In the genomic region with DNA sequence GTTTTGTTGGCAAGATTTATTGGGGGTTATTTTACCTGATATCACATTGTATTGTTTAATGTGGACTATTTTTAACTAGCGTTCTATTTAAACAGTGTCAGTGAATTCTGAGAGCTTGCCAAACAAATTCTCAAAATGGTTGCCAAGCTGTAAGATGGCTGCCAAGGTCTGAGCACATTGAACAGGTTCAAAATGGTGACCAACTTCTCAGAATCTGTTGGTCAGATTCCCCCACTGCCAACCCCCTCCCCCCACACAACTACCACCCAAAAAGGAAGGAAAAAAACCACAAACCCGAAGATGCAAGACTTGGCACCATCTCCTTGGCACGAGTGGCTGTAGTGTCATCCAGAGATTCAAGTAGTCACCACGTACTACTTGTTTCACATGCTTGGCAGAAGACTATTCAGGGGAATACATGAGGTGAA, we compare ENCODE assay signal across 9 cellular contexts.
DNase-seq lines count a peak whose midpoint lies in the region; ATAC-seq and TF ChIP-seq lines count a peak whose summit lies in the region.
"Had no signal": no experiment of that assay in that cellular context is flagged by ENCODE, and none has a peak within 500 bp of the region (broad histone marks: within the 10 kb centered on the region; RNA-seq: fewer than 3 reads in every experiment).

No MANE protein-coding gene starts in this region.

- H3K27me3 Mint-ChIP-seq in activated T-cell treated with anti-CD3 and anti-CD28 coated beads, Interleukin-2, amount 50 U/mL, for 4 hours (ENCODE audit: low read depth) = peaks cover 2% of the 10 kb centered on the region

- H2BK12ac ChIP-seq in mesenchymal stem cell (ENCODE audit: low read length in 2 of 2) = no peak overlapping the region

- no peak overlapping the region for H3K23ac ChIP-seq in mesenchymal stem cell (ENCODE audit: low read length in 2 of 2)

- no peak overlapping the region for H3K4me3 Mint-ChIP-seq in activated T-cell treated with anti-CD3 and anti-CD28 coated beads, Interleukin-2, amount 50 U/mL, for 4 hours

- H2AFZ ChIP-seq in mesenchymal stem cell (ENCODE audit: low read depth, low read length) = no peak overlapping the region

- no peak overlapping the region for H2BK15ac ChIP-seq in mesenchymal stem cell (ENCODE audit: low read depth, poor library complexity, severe bottlenecking)

- H3K36me3 ChIP-seq in colonic mucosa (no peaks in the 10 kb centered on the region), mesenchymal stem cell (ENCODE audit: control insufficient read depth in 1 of 2, insufficient read depth in 2 of 2, low read depth in 1 of 2, low read length in 2 of 2) (no peaks in the 10 kb centered on the region), uterus (no peaks in the 10 kb centered on the region)

- H3K4me1 ChIP-seq in colonic mucosa (no peaks in the 10 kb centered on the region), mesenchymal stem cell (ENCODE audit: control insufficient read depth, insufficient read depth, low read depth, low read length) (peaks cover 2% of the 10 kb centered on the region), uterus (peaks cover 8 to 34% of the 10 kb centered on the region in 2 donors)

- H3K9me3 ChIP-seq in colonic mucosa (no peaks in the 10 kb centered on the region), mesenchymal stem cell (ENCODE audit: control insufficient read depth, low read length) (no peaks in the 10 kb centered on the region), uterus (no peaks in the 10 kb centered on the region)
- H3K9me3 ChIP-seq: A549 had no signal

- H3K27ac ChIP-seq in colonic mucosa = peak overlapping the region; percentile 14
- no peak overlapping the region for H3K27ac ChIP-seq in mesenchymal stem cell (ENCODE audit: low read length, poor library complexity, severe bottlenecking)
- peak overlapping the region; percentile 55 to 68 for H3K27ac ChIP-seq in uterus
- H3K27ac ChIP-seq: A549 had no signal

- no peak overlapping the region for H4K91ac ChIP-seq in mesenchymal stem cell (ENCODE audit: low read length)

- TF ChIP-seq CTCF in colonic mucosa (IDR thresholded peaks at IDR 0.05) (no peak), uterus (IDR thresholded peaks at IDR 0.05) (no peak)

- H3K9me3 Mint-ChIP-seq in activated T-cell treated with anti-CD3 and anti-CD28 coated beads, Interleukin-2, amount 50 U/mL, for 4 hours = no peaks in the 10 kb centered on the region
- H3K9me3 Mint-ChIP-seq in activated naive CD4-positive, alpha-beta T cell treated with anti-CD3 and anti-CD28 coated beads, Interleukin-2, amount 50 U/mL, for 72 hours = no peaks in the 10 kb centered on the region

- H3K9ac ChIP-seq in colonic mucosa (ENCODE audit: low read depth in 2 of 2, low read length in 2 of 2) = no peak overlapping the region
- H3K9ac ChIP-seq in mesenchymal stem cell (ENCODE audit: low read length) = peak overlapping the region; percentile 66

- intact Hi-C loops in colonic mucosa (cut with DNase I) = no loop called here
- intact Hi-C loops in uterus (cut with DNase I; ENCODE audit: low total_unique reads) = no loop called here

- no peak overlapping the region for H3K27ac Mint-ChIP-seq in activated naive CD4-positive, alpha-beta T cell treated with anti-CD3 and anti-CD28 coated beads, Interleukin-2, amount 50 U/mL, for 72 hours

- H3K14ac ChIP-seq in mesenchymal stem cell (ENCODE audit: low read length in 2 of 2) = no peak overlapping the region

- no peak for ATAC-seq in activated T-cell treated with anti-CD3 and anti-CD28 coated beads, Interleukin-2, amount 50 U/mL, for 4 hours
- no peak for ATAC-seq in activated naive CD4-positive, alpha-beta T cell treated with anti-CD3 and anti-CD28 coated beads, Interleukin-2, amount 50 U/mL, for 72 hours
- ATAC-seq: A549 had no signal

- no peaks in the 10 kb centered on the region for H3K4me1 Mint-ChIP-seq in activated T-cell treated with anti-CD3 and anti-CD28 coated beads, Interleukin-2, amount 50 U/mL, for 4 hours (ENCODE audit: low read depth)

- 87% methylated on average over 4 of the region's 4 CpGs for WGBS in mesenchymal stem cell

- peak; percentile 52 to 83 for DNase-seq in NCI-H2081 (lab: John Stamatoyannopoulos, UW)
- DNase-seq in NCI-H2081 treated with DMSO at 0.1 percent for 48 hours (lab: John Stamatoyannopoulos, UW) = no peak
- peak; percentile 65 for DNase-seq in colonic mucosa
- DNase-seq in mesenchymal stem cell = no peak
- DNase-seq in uterus = peak; percentile 40 to 53
- no peak for DNase-seq in activated T-cell treated with anti-CD3 and anti-CD28 coated beads, Interleukin-2, amount 50 U/mL, for 4 hours
- DNase-seq in activated naive CD4-positive, alpha-beta T cell treated with anti-CD3 and anti-CD28 coated beads, Interleukin-2, amount 50 U/mL, for 72 hours (ENCODE audit: low spot score in 2 of 2) = no peak
- DNase-seq in NCI-H146 treated with DMSO at 0.1 percent for 48 hours (lab: John Stamatoyannopoulos, UW; ENCODE audit: unreplicated experiment) = no peak

- H3K36me3 Mint-ChIP-seq in activated T-cell treated with anti-CD3 and anti-CD28 coated beads, Interleukin-2, amount 50 U/mL, for 4 hours (ENCODE audit: insufficient read depth) = no peaks in the 10 kb centered on the region
- no peaks in the 10 kb centered on the region for H3K36me3 Mint-ChIP-seq in activated naive CD4-positive, alpha-beta T cell treated with anti-CD3 and anti-CD28 coated beads, Interleukin-2, amount 50 U/mL, for 72 hours

- H3K27me3 ChIP-seq in colonic mucosa (no peaks in the 10 kb centered on the region), mesenchymal stem cell (ENCODE audit: control insufficient read depth in 1 of 2, insufficient read depth in 1 of 2, low read length in 2 of 2) (no peaks in the 10 kb centered on the region), uterus (no peaks in the 10 kb centered on the region)

- no peak for TF ChIP-seq POLR2A in uterus (IDR thresholded peaks at IDR 0.05)

- no peak overlapping the region for H3K4me2 ChIP-seq in mesenchymal stem cell (ENCODE audit: low read length, poor library complexity, severe bottlenecking)
- H3K4me2 ChIP-seq: A549 had no signal

- no peak overlapping the region for H2BK120ac ChIP-seq in mesenchymal stem cell (ENCODE audit: low read depth, low read length)

- H2AK5ac ChIP-seq in mesenchymal stem cell (ENCODE audit: low read length, severe bottlenecking) = no peak overlapping the region

- H4K8ac ChIP-seq in mesenchymal stem cell (ENCODE audit: low read length) = no peak overlapping the region

- no peaks in the 10 kb centered on the region for H3K79me1 ChIP-seq in mesenchymal stem cell (replicated peaks; ENCODE audit: low read length, poor library complexity, severe bottlenecking)

- H3K18ac ChIP-seq in mesenchymal stem cell (ENCODE audit: low read depth in 1 of 2, low read length in 2 of 2) = no peak overlapping the region

- H3K4ac ChIP-seq in mesenchymal stem cell (ENCODE audit: low read depth in 1 of 2, low read length in 2 of 2) = no peak overlapping the region

- H2BK5ac ChIP-seq in mesenchymal stem cell (ENCODE audit: low read depth, low read length, poor library complexity, severe bottlenecking) = no peak overlapping the region

- H3K4me3 ChIP-seq in colonic mucosa = no peak overlapping the region
- H3K4me3 ChIP-seq in mesenchymal stem cell (ENCODE audit: insufficient read depth in 1 of 2, low read depth in 1 of 2, low read length in 2 of 2) = peak overlapping the region in 1 of 2 experiments; percentile 65
- no peak overlapping the region for H3K4me3 ChIP-seq in uterus
- H3K4me3 ChIP-seq: A549 had no signal

Comparison
In these comparisons a context has a peak if more than half of its experiments do, and no peak if none do; other contexts are left out.
1. DNase-seq: peak in NCI-H2081 (2 of 2), colonic mucosa (single experiment) and uterus (2 of 2); none in NCI-H2081 treated with DMSO at 0.1 percent for 48 hours (single experiment), mesenchymal stem cell (single experiment), activated T-cell treated with anti-CD3 and anti-CD28 coated beads, Interleukin-2, amount 50 U/mL, for 4 hours (single experiment), activated naive CD4-positive, alpha-beta T cell treated with anti-CD3 and anti-CD28 coated beads, Interleukin-2, amount 50 U/mL, for 72 hours (0 of 2) and NCI-H146 treated with DMSO at 0.1 percent for 48 hours (single experiment).